ENCODE assay signal across 8 cellular contexts in genomic region chr6:131909408-131910218, GRCh38. TPM values are rescaled to one million over a fixed set of nuclear protein-coding genes. Genes with fewer than 3 reads are reported as not detected.
DNase-seq lines count a peak whose midpoint lies in the region; ATAC-seq lines count a peak whose summit lies in the region.

No MANE protein-coding gene starts in this region.

- no peaks in the 10 kb centered on the region for H3K9me3 Mint-ChIP-seq in CD4-positive, CD25-positive, alpha-beta regulatory T cell
- H3K9me3 Mint-ChIP-seq in activated CD4-positive, alpha-beta T cell treated with anti-CD3 and anti-CD28 coated beads, Interleukin-2, amount 10 ng/mL, durations not matched to agents 7 days and 5 days = no peaks in the 10 kb centered on the region

- CTCF ChIA-PET in activated CD4-positive, alpha-beta T cell treated with anti-CD3 and anti-CD28 coated beads, Interleukin-2, amount 10 ng/mL, durations not matched to agents 7 days and 5 days (lab: Charles Lee) = interaction anchor here (0.7 to 1.6 kb wide), 4 partner anchors 12 to 272 kb away, joined by 3 to 4 read pairs (median 4); no protein-coding TSS in a partner anchor

- peaks cover 0 to 10% (median 9%) of the 10 kb centered on the region in 4 donors for H3K4me1 Mint-ChIP-seq in CD4-positive, CD25-positive, alpha-beta regulatory T cell
- H3K4me1 Mint-ChIP-seq in activated CD4-positive, alpha-beta T cell treated with anti-CD3 and anti-CD28 coated beads, Interleukin-2, amount 10 ng/mL, durations not matched to agents 7 days and 5 days = peaks cover 6% of the 10 kb centered on the region

- POLR2A ChIA-PET in activated CD4-positive, alpha-beta T cell treated with anti-CD3 and anti-CD28 coated beads, Interleukin-2, amount 10 ng/mL, durations not matched to agents 7 days and 5 days (lab: Charles Lee) = no interaction called here

- no peaks in the 10 kb centered on the region for H3K36me3 ChIP-seq in CD4-positive, CD25-positive, alpha-beta regulatory T cell (ENCODE audit: control insufficient read depth, insufficient read depth, low read length)

- H3K27ac Mint-ChIP-seq in CD4-positive, CD25-positive, alpha-beta regulatory T cell = no peak overlapping the region
- no peak overlapping the region for H3K27ac Mint-ChIP-seq in activated CD4-positive, alpha-beta T cell treated with anti-CD3 and anti-CD28 coated beads, Interleukin-2, amount 10 ng/mL, durations not matched to agents 7 days and 5 days

- DNase-seq in CD4-positive, CD25-positive, alpha-beta regulatory T cell = peak; percentile 39 to 74 (median 67)
- DNase-seq in NCI-H524 treated with DMSO at 0.1 percent for 48 hours (lab: John Stamatoyannopoulos, UW) (peak; percentile 32), dedifferentiated amniotic fluid mesenchymal stem cell (ENCODE audit: extremely low spot score) (peak; percentile 78), medulla oblongata (ENCODE audit: extremely low spot score) (peak; percentile 92)
- DNase-seq in activated CD4-positive, alpha-beta T cell treated with anti-CD3 and anti-CD28 coated beads, Interleukin-2, amount 10 ng/mL, durations not matched to agents 7 days and 5 days = peak; percentile 81
- DNase-seq in stimulated activated CD8-positive, alpha-beta memory T cell treated with anti-CD3 and anti-CD28 coated beads, Interleukin-4, amount 100 ng/mL, for 24 hours (ENCODE audit: low read depth) = peak; percentile 57

- H3K4me3 Mint-ChIP-seq in CD4-positive, CD25-positive, alpha-beta regulatory T cell = peak overlapping the region in 1 of 4 donors; percentile 7
- H3K4me3 Mint-ChIP-seq in activated CD4-positive, alpha-beta T cell treated with anti-CD3 and anti-CD28 coated beads, Interleukin-2, amount 10 ng/mL, durations not matched to agents 7 days and 5 days = no peak overlapping the region

- peaks cover 6% of the 10 kb centered on the region for H3K4me1 ChIP-seq in CD4-positive, CD25-positive, alpha-beta regulatory T cell (ENCODE audit: control insufficient read depth, insufficient read depth, low read length, poor library complexity, severe bottlenecking)

- no peaks in the 10 kb centered on the region for H3K9me3 ChIP-seq in CD4-positive, CD25-positive, alpha-beta regulatory T cell (ENCODE audit: control insufficient read depth in 2 of 2, low read length in 2 of 2)

- no peaks in the 10 kb centered on the region for H3K36me3 Mint-ChIP-seq in CD4-positive, CD25-positive, alpha-beta regulatory T cell
- no peaks in the 10 kb centered on the region for H3K36me3 Mint-ChIP-seq in activated CD4-positive, alpha-beta T cell treated with anti-CD3 and anti-CD28 coated beads, Interleukin-2, amount 10 ng/mL, durations not matched to agents 7 days and 5 days (ENCODE audit: low read depth)

- H3K27ac ChIP-seq in CD4-positive, CD25-positive, alpha-beta regulatory T cell (ENCODE audit: insufficient read depth, low read length, poor library complexity, severe bottlenecking) = no peak overlapping the region

- ATAC-seq in CD4-positive, CD25-positive, alpha-beta regulatory T cell (ENCODE audit: low read depth in 2 of 2) = peak; percentile 79 to 83
- peak; percentile 95 for ATAC-seq in GM19043 (IDR thresholded peaks at IDR 0.05; ENCODE audit: low read depth, unreplicated experiment)
- ATAC-seq in HG03159 (IDR thresholded peaks at IDR 0.05; ENCODE audit: unreplicated experiment) = peak; percentile 98

- peaks cover 12% of the 10 kb centered on the region for H3K27me3 Mint-ChIP-seq in CD4-positive, CD25-positive, alpha-beta regulatory T cell
- peaks cover 34% of the 10 kb centered on the region for H3K27me3 Mint-ChIP-seq in activated CD4-positive, alpha-beta T cell treated with anti-CD3 and anti-CD28 coated beads, Interleukin-2, amount 10 ng/mL, durations not matched to agents 7 days and 5 days

- H3K4me3 ChIP-seq in CD4-positive, CD25-positive, alpha-beta regulatory T cell (ENCODE audit: low read depth, low read length) = peak overlapping the region; percentile 27

- H3K27me3 ChIP-seq in CD4-positive, CD25-positive, alpha-beta regulatory T cell (ENCODE audit: control insufficient read depth, insufficient read depth, low read length) = peaks cover 11% of the 10 kb centered on the region

RNA-seq across cellular contexts. Expression of gene CCN2, which starts 41.6 kb away (rescaled TPM):
- not detected for total RNA-seq in CD4-positive, CD25-positive, alpha-beta regulatory T cell
- polyA plus RNA-seq in CD4-positive, CD25-positive, alpha-beta regulatory T cell = not detected
- total RNA-seq in activated CD4-positive, alpha-beta T cell treated with anti-CD3 and anti-CD28 coated beads, Interleukin-2, amount 10 ng/mL, durations not matched to agents 7 days and 5 days = not detected

Comparison
In these comparisons a context has a peak if more than half of its experiments do, and no peak if none do; other contexts are left out.
1. DNase-seq: peak in every context shown above with its lines; median percentile 92 in medulla oblongata; 81 in activated CD4-positive, alpha-beta T cell treated with anti-CD3 and anti-CD28 coated beads, Interleukin-2, amount 10 ng/mL, durations not matched to agents 7 days and 5 days; 78 in dedifferentiated amniotic fluid mesenchymal stem cell; 67 in CD4-positive, CD25-positive, alpha-beta regulatory T cell; 57 in stimulated activated CD8-positive, alpha-beta memory T cell treated with anti-CD3 and anti-CD28 coated beads, Interleukin-4, amount 100 ng/mL, for 24 hours; 32 in NCI-H524 treated with DMSO at 0.1 percent for 48 hours.